Comparison of ENCODE assay signal across 17 cellular contexts in the genomic region with DNA sequence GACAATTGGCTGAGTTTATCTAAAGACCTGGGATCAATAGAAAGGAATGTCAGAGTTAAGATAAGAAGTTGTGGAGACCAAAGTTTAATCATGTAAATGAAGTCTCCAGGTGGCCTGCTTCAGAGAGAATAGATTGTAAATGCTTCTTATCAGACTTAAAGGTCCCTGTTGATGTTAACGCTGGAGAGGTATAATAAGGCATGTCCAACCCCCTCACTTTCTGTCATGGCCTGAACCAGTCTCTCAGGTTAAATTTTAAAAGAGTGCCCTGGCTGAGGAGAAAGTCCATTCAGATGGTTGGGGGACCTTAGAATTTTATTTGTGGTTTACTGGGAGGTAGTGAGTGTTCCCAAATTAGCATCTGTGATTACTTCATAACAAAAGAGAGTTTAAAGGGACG.
"Had no signal": no experiment of that assay in that cellular context is flagged by ENCODE, and none has a peak within 500 bp of the region (broad histone marks: within the 10 kb centered on the region; RNA-seq: fewer than 3 reads in every experiment).

No MANE protein-coding gene starts in this region.

- H3K27me3 ChIP-seq: body of pancreas, tibial nerve, uterus had no signal

- H3K4me3 Mint-ChIP-seq: activated CD4-positive, alpha-beta T cell treated with anti-CD3 and anti-CD28 coated beads, Interleukin-2, amount 10 ng/mL, durations not matched to agents 24 days and 14 days; activated CD8-positive, alpha-beta T cell treated with anti-CD3 and anti-CD28 coated beads, Interleukin-2, amount 10 ng/mL, durations not matched to agents 7 days and 5 days; activated naive CD4-positive, alpha-beta T cell treated with anti-CD3 and anti-CD28 coated beads for 36 hours; activated T-cell treated with anti-CD3 and anti-CD28 coated beads, Interleukin-2, amount 50 U/mL, for 4 hours; effector memory CD8-positive, alpha-beta T cell; natural killer cell treated with Interleukin-12 subunit alpha and Interleukin-12 subunit beta and Interleukin-15 and Interleukin-18, amount 100 ng/mL, for 72 hours had no signal

- H3K27ac Mint-ChIP-seq: activated CD4-positive, alpha-beta T cell treated with anti-CD3 and anti-CD28 coated beads, Interleukin-2, amount 10 ng/mL, durations not matched to agents 24 days and 14 days; activated CD8-positive, alpha-beta T cell treated with anti-CD3 and anti-CD28 coated beads, Interleukin-2, amount 10 ng/mL, durations not matched to agents 7 days and 5 days; activated naive CD4-positive, alpha-beta T cell treated with anti-CD3 and anti-CD28 coated beads for 36 hours; effector memory CD8-positive, alpha-beta T cell; natural killer cell treated with Interleukin-12 subunit alpha and Interleukin-12 subunit beta and Interleukin-15 and Interleukin-18, amount 100 ng/mL, for 72 hours had no signal

- H3K9me3 Mint-ChIP-seq: activated CD4-positive, alpha-beta T cell treated with anti-CD3 and anti-CD28 coated beads, Interleukin-2, amount 10 ng/mL, durations not matched to agents 24 days and 14 days; activated naive CD4-positive, alpha-beta T cell treated with anti-CD3 and anti-CD28 coated beads for 36 hours; activated T-cell treated with anti-CD3 and anti-CD28 coated beads, Interleukin-2, amount 50 U/mL, for 4 hours; effector memory CD8-positive, alpha-beta T cell; natural killer cell treated with Interleukin-12 subunit alpha and Interleukin-12 subunit beta and Interleukin-15 and Interleukin-18, amount 100 ng/mL, for 72 hours had no signal

- H3K27ac ChIP-seq: body of pancreas, tibial nerve, uterus had no signal

- H3K9me3 ChIP-seq: body of pancreas, tibial nerve, uterus had no signal

- H3K36me3 Mint-ChIP-seq: natural killer cell treated with Interleukin-12 subunit alpha and Interleukin-12 subunit beta and Interleukin-15 and Interleukin-18, amount 100 ng/mL, for 72 hours had no signal

- DNase-seq: activated CD4-positive, alpha-beta T cell treated with anti-CD3 and anti-CD28 coated beads, Interleukin-2, amount 10 ng/mL, durations not matched to agents 24 days and 14 days; activated CD4-positive, CD25-positive, alpha-beta regulatory T cell; activated CD8-positive, alpha-beta memory T cell treated with anti-CD3 and anti-CD28 coated beads, Interleukin-2, amount 50 U/mL, for 4 hours; activated CD8-positive, alpha-beta T cell treated with anti-CD3 and anti-CD28 coated beads, Interleukin-2, amount 10 ng/mL, durations not matched to agents 7 days and 5 days; activated naive CD4-positive, alpha-beta T cell treated with anti-CD3 and anti-CD28 coated beads for 36 hours; activated T-cell treated with anti-CD3 and anti-CD28 coated beads, Interleukin-2, amount 50 U/mL, for 4 hours; body of pancreas; effector memory CD8-positive, alpha-beta T cell; posterior cingulate gyrus; stimulated activated CD4-positive, alpha-beta T cell treated with anti-CD3 and anti-CD28 coated beads, Interleukin-2, amount 100 ng/mL, for 24 hours; stimulated activated naive CD8-positive, alpha-beta T cell treated with anti-CD3 and anti-CD28 coated beads, Interleukin-15, Interleukin-2, amounts not matched to agents 100 U/mL and 50 U/mL, for 24 hours; substantia nigra; T-helper 1 cell; T-helper 9 cell; uterus had no signal

- ATAC-seq: activated CD8-positive, alpha-beta T cell treated with anti-CD3 and anti-CD28 coated beads, Interleukin-2, amount 10 ng/mL, durations not matched to agents 7 days and 5 days; activated T-cell treated with anti-CD3 and anti-CD28 coated beads, Interleukin-2, amount 50 U/mL, for 4 hours; body of pancreas; effector memory CD8-positive, alpha-beta T cell; natural killer cell treated with Interleukin-12 subunit alpha and Interleukin-12 subunit beta and Interleukin-15 and Interleukin-18, amount 100 ng/mL, for 72 hours; stimulated activated naive CD8-positive, alpha-beta T cell treated with anti-CD3 and anti-CD28 coated beads, Interleukin-15, Interleukin-2, amounts not matched to agents 100 U/mL and 50 U/mL, for 24 hours had no signal

- H3K4me3 ChIP-seq: body of pancreas, tibial nerve, uterus had no signal

- H3K36me3 ChIP-seq: tibial nerve, uterus had no signal

- H3K4me1 ChIP-seq: tibial nerve, uterus had no signal

- H3K4me1 Mint-ChIP-seq: activated CD4-positive, alpha-beta T cell treated with anti-CD3 and anti-CD28 coated beads, Interleukin-2, amount 10 ng/mL, durations not matched to agents 24 days and 14 days had no signal

- H3K27me3 Mint-ChIP-seq: activated CD4-positive, alpha-beta T cell treated with anti-CD3 and anti-CD28 coated beads, Interleukin-2, amount 10 ng/mL, durations not matched to agents 24 days and 14 days had no signal
